Comparison of ENCODE assay signal across 33 cellular contexts in genomic region chr18:74414951-74415515, GRCh38. TPM values are rescaled to one million over a fixed set of nuclear protein-coding genes. Genes with fewer than 3 reads are reported as not detected.
"Had no signal": no experiment of that assay in that cellular context is flagged by ENCODE, and none has a peak within 500 bp of the region (broad histone marks: within the 10 kb centered on the region; RNA-seq: fewer than 3 reads in every experiment).

No MANE protein-coding gene starts in this region.

- H2AFZ ChIP-seq: hepatocyte had no signal

- ATAC-seq: activated CD4-positive, alpha-beta T cell treated with anti-CD3 and anti-CD28 coated beads for 36 hours; activated T-cell treated with anti-CD3 and anti-CD28 coated beads, Interleukin-2, amount 50 U/mL, for 4 hours; stimulated activated naive B cell treated with anti-CD40 and anti-IgM and Interleukin-4, amounts not matched to agents 10 μg/mL and 1 μg/mL and 100 μg/mL, for 72 hours; T-helper 17 cell had no signal

- H3K27ac ChIP-seq: hepatocyte, sigmoid colon, testis, uterus had no signal

- H3K9me3 Mint-ChIP-seq: activated B cell treated with CpG ODN at 0.5 μM for 24 hours; activated naive CD8-positive, alpha-beta T cell treated with anti-CD3 and anti-CD28 coated beads, Interleukin-2, amount 10 ng/mL, durations not matched to agents 7 days and 5 days; activated T-cell treated with anti-CD3 and anti-CD28 coated beads, Interleukin-2, amount 50 U/mL, for 4 hours; immature natural killer cell; memory B cell; stimulated activated naive B cell treated with anti-CD40 and anti-IgM and Interleukin-4, amounts not matched to agents 10 μg/mL and 1 μg/mL and 100 μg/mL, for 72 hours had no signal

- H3K4me1 Mint-ChIP-seq: activated CD4-positive, alpha-beta T cell treated with anti-CD3 and anti-CD28 coated beads for 36 hours; immature natural killer cell had no signal

- H3K4me1 ChIP-seq: sigmoid colon, testis had no signal

- H3K36me3 ChIP-seq: sigmoid colon, uterus had no signal

- H3K4me2 ChIP-seq: hepatocyte, smooth muscle cell had no signal

- H3K27me3 ChIP-seq: hepatocyte, sigmoid colon, testis, uterus had no signal

- DNase-seq: activated B cell treated with CpG ODN at 0.5 μM for 24 hours; activated CD4-positive, alpha-beta T cell treated with anti-CD3 and anti-CD28 coated beads for 36 hours; activated CD4-positive, alpha-beta T cell treated with anti-CD3 and anti-CD28 coated beads, Interleukin-2, amount 50 U/mL, for 4 hours; activated CD8-positive, alpha-beta memory T cell treated with anti-CD3 and anti-CD28 coated beads for 24 hours; activated CD8-positive, alpha-beta memory T cell treated with anti-CD3 and anti-CD28 coated beads, Interleukin-2, amount 50 U/mL, for 4 hours; activated naive CD4-positive, alpha-beta T cell treated with Interleukin-2 at 50 U/mL for 16 hours; activated naive CD8-positive, alpha-beta T cell treated with anti-CD3 and anti-CD28 coated beads, Interleukin-2, amount 10 ng/mL, durations not matched to agents 7 days and 5 days; activated T-cell treated with anti-CD3 and anti-CD28 coated beads, Interleukin-2, amount 50 U/mL, for 4 hours; amniotic stem cell; dermis blood vessel endothelial cell; effector CD8-positive, alpha-beta T cell; erythroblast; foreskin fibroblast; immature natural killer cell; occipital lobe; sigmoid colon; stimulated activated CD4-positive, alpha-beta T cell treated with anti-CD3 and anti-CD28 coated beads, Interleukin-15, amount 100 ng/mL, for 24 hours; stimulated activated CD8-positive, alpha-beta memory T cell treated with anti-CD3 and anti-CD28 coated beads, Interleukin-4, amount 100 ng/mL, for 48 hours; stimulated activated naive B cell treated with anti-CD40 and anti-IgM and Interleukin-4, amounts not matched to agents 10 μg/mL and 1 μg/mL and 100 μg/mL, for 72 hours; T-helper 17 cell; testis; trophoblast cell; uterus had no signal

- H3K4me3 ChIP-seq: hepatocyte, sigmoid colon, smooth muscle cell, testis, uterus had no signal

- H3K4me3 Mint-ChIP-seq: activated B cell treated with CpG ODN at 0.5 μM for 24 hours; activated CD4-positive, alpha-beta T cell treated with anti-CD3 and anti-CD28 coated beads for 36 hours; activated naive CD8-positive, alpha-beta T cell treated with anti-CD3 and anti-CD28 coated beads, Interleukin-2, amount 10 ng/mL, durations not matched to agents 7 days and 5 days; activated T-cell treated with anti-CD3 and anti-CD28 coated beads, Interleukin-2, amount 50 U/mL, for 4 hours; immature natural killer cell; memory B cell; stimulated activated naive B cell treated with anti-CD40 and anti-IgM and Interleukin-4, amounts not matched to agents 10 μg/mL and 1 μg/mL and 100 μg/mL, for 72 hours; T-helper 17 cell had no signal

- H3K27ac Mint-ChIP-seq: activated B cell treated with CpG ODN at 0.5 μM for 24 hours; activated CD4-positive, alpha-beta T cell treated with anti-CD3 and anti-CD28 coated beads for 36 hours; immature natural killer cell; memory B cell; stimulated activated naive B cell treated with anti-CD40 and anti-IgM and Interleukin-4, amounts not matched to agents 10 μg/mL and 1 μg/mL and 100 μg/mL, for 72 hours; T-helper 17 cell had no signal

- H3K9me3 ChIP-seq: sigmoid colon, testis, uterus had no signal

- H3K36me3 Mint-ChIP-seq: immature natural killer cell; memory B cell; stimulated activated naive B cell treated with anti-CD40 and anti-IgM and Interleukin-4, amounts not matched to agents 10 μg/mL and 1 μg/mL and 100 μg/mL, for 72 hours had no signal

RNA-seq across cellular contexts. Expression of gene DIPK1C, which starts 42.1 kb away (rescaled TPM):
- total RNA-seq: activated B cell treated with CpG ODN at 0.5 μM for 24 hours; activated CD4-positive, alpha-beta T cell treated with anti-CD3 and anti-CD28 coated beads for 36 hours; activated naive CD8-positive, alpha-beta T cell treated with anti-CD3 and anti-CD28 coated beads, Interleukin-2, amount 10 ng/mL, durations not matched to agents 7 days and 5 days; activated T-cell treated with anti-CD3 and anti-CD28 coated beads, Interleukin-2, amount 50 U/mL, for 4 hours; bronchial epithelial cell; dermis blood vessel endothelial cell; fibroblast of lung; glomerular endothelial cell; kidney epithelial cell; mononuclear cell; myocyte; smooth muscle cell; T-helper 17 cell had no signal
- polyA plus RNA-seq: fibroblast of lung, immature natural killer cell, neural cell, smooth muscle cell had no signal
